In genomic region chr11:129286813-129287212, GRCh38 we compare ENCODE assay signal across 19 cellular contexts.
A peak's percentile ranks its signal among the peaks of the same experiment; 100 is the strongest.
DNase-seq lines count a peak whose midpoint lies in the region; ATAC-seq, FAIRE-seq and TF ChIP-seq lines count a peak whose summit lies in the region.
"Had no signal": no experiment of that assay in that cellular context is flagged by ENCODE, and none has a peak within 500 bp of the region (broad histone marks: within the 10 kb centered on the region; RNA-seq: fewer than 3 reads in every experiment).

No MANE protein-coding gene starts in this region.

- H3K4me1 ChIP-seq in right atrium auricular region (peaks cover 0 to 19% of the 10 kb centered on the region in 2 donors), small intestine (ENCODE audit: control insufficient read depth in 2 of 2, insufficient read depth in 1 of 2, low read depth in 1 of 2, low read length in 1 of 2) (peaks cover 2 to 7% of the 10 kb centered on the region in 2 donors), suprapubic skin (peaks cover 6% of the 10 kb centered on the region)

- H3K27ac ChIP-seq in right atrium auricular region (no peak overlapping the region), small intestine (ENCODE audit: low read depth in 1 of 2, low read length in 1 of 2) (no peak overlapping the region), suprapubic skin (no peak overlapping the region)
- H3K27ac ChIP-seq: PC-9, skin epidermis had no signal

- no peak for TF ChIP-seq EP300 in suprapubic skin (IDR thresholded peaks at IDR 0.05)

- DNase-seq in Right ventricle myocardium inferior (ENCODE audit: missing footprints) (no peak), right atrium auricular region (ENCODE audit: low spot score) (no peak), NCI-H2029 treated with DMSO at 0.1 percent for 48 hours (lab: John Stamatoyannopoulos, UW) (peak; percentile 66), SHP77 treated with DMSO at 0.1 percent for 48 hours (lab: John Stamatoyannopoulos, UW) (peak; percentile 91), small intestine (peak; percentile 33), suprapubic skin (ENCODE audit: low spot score in 2 of 2) (no peak), NCI-H1694 treated with DMSO at 0.1 percent for 48 hours (lab: John Stamatoyannopoulos, UW) (no peak)
- DNase-seq: activated CD4-positive, alpha-beta T cell treated with anti-CD3 and anti-CD28 coated beads, Interleukin-2, amount 50 U/mL, for 4 hours; activated naive CD8-positive, alpha-beta T cell treated with anti-CD3 and anti-CD28 coated beads for 36 hours; activated T-cell treated with anti-CD3 and anti-CD28 coated beads, Interleukin-2, amount 50 U/mL, for 4 hours; CD8-positive, alpha-beta T cell; PC-9; stimulated activated naive B cell treated with anti-CD40 and anti-IgM and Interleukin-4, amounts not matched to agents 10 μg/mL and 1 μg/mL and 100 μg/mL, for 72 hours had no signal

- H3K27me3 ChIP-seq in right atrium auricular region (no peaks in the 10 kb centered on the region), small intestine (ENCODE audit: control insufficient read depth in 2 of 2, insufficient read depth in 2 of 2, low read length in 2 of 2) (no peaks in the 10 kb centered on the region), suprapubic skin (no peaks in the 10 kb centered on the region)

- 9 to 27% (median 22%) methylated on average over 7 of the region's 7 CpGs for WGBS in small intestine, 3 donors
- WGBS in suprapubic skin: 55% methylated on average over 7 of the region's 7 CpGs

- TF ChIP-seq CTCF in right atrium auricular region (IDR thresholded peaks at IDR 0.05): no peak
- TF ChIP-seq CTCF in suprapubic skin (IDR thresholded peaks at IDR 0.05): no peak

- no peaks in the 10 kb centered on the region for H3K36me3 ChIP-seq in right atrium auricular region
- no peaks in the 10 kb centered on the region for H3K36me3 ChIP-seq in small intestine (ENCODE audit: control insufficient read depth in 2 of 2, insufficient read depth in 2 of 2, low read length in 2 of 2)
- H3K36me3 ChIP-seq in suprapubic skin: no peaks in the 10 kb centered on the region

- TF ChIP-seq POLR2A in suprapubic skin (IDR thresholded peaks at IDR 0.05): no peak

- no peak overlapping the region for H3K4me3 ChIP-seq in right atrium auricular region
- H3K4me3 ChIP-seq in small intestine (ENCODE audit: low read depth in 1 of 2, low read length in 2 of 2): no peak overlapping the region
- no peak overlapping the region for H3K4me3 ChIP-seq in suprapubic skin
- H3K4me3 ChIP-seq: K562, PC-9, skin epidermis had no signal

- ATAC-seq in Right ventricle myocardium inferior (peak; percentile 60), GM21515 (IDR thresholded peaks at IDR 0.05; ENCODE audit: unreplicated experiment) (no peak)
- ATAC-seq: activated T-cell treated with anti-CD3 and anti-CD28 coated beads, Interleukin-2, amount 50 U/mL, for 4 hours; CD8-positive, alpha-beta T cell; esophagus mucosa; K562; stimulated activated naive B cell treated with anti-CD40 and anti-IgM and Interleukin-4, amounts not matched to agents 10 μg/mL and 1 μg/mL and 100 μg/mL, for 72 hours had no signal

- H3K9me3 ChIP-seq in right atrium auricular region (no peaks in the 10 kb centered on the region), small intestine (ENCODE audit: control insufficient read depth, low read depth) (no peaks in the 10 kb centered on the region), suprapubic skin (no peaks in the 10 kb centered on the region)

- intact Hi-C loops in Right ventricle myocardium inferior (cut with DNase I): no loop called here

- no peak for FAIRE-seq in small intestine (lab: Jason Lieb, UNC)
- FAIRE-seq: K562, TTC549, urothelium cell line had no signal

Comparison
In these comparisons a context has a peak if more than half of its experiments do, and no peak if none do; other contexts are left out.
1. DNase-seq: peak in NCI-H2029 treated with DMSO at 0.1 percent for 48 hours (single experiment), SHP77 treated with DMSO at 0.1 percent for 48 hours (single experiment) and small intestine (single experiment); none in Right ventricle myocardium inferior (single experiment), right atrium auricular region (single experiment), suprapubic skin (0 of 2) and NCI-H1694 treated with DMSO at 0.1 percent for 48 hours (single experiment).